Comparison of ENCODE assay signal across 8 cellular contexts in the genomic region with DNA sequence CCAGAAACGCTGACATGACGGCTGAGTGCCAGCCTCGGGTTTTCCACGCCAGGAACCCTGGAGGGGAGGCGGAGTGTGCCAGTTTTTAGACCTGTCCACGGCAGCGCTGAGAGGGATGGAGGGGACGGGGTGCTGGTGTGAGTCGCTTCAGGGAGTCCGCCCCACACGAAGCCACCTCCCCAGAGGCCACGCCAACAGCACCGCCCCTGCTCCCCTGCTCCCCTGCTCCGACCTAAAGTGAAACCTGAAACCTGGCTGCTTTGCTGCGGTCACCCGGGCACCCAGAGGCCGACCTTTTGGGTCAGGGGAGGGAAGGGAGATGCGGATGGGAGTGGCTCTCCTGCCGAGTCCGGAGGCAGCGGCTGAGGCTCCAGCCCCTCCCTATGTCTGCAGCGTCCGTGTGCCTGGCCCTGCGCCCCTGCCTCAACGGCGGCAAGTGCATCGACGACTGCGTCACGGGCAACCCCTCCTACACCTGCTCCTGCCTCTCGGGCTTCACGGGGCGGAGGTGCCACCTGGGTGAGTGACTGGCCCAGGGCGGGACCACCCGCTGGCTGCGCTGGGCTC. TPM values are rescaled to one million over a fixed set of nuclear protein-coding genes. Genes with fewer than 3 reads are reported as not detected.
DNase-seq lines count a peak whose midpoint lies in the region; ATAC-seq and TF ChIP-seq lines count a peak whose summit lies in the region.

No MANE protein-coding gene starts in this region.

- no peaks in the 10 kb centered on the region for H3K36me3 Mint-ChIP-seq in Caco-2 (ENCODE audit: insufficient read depth, unreplicated experiment)
- H3K36me3 Mint-ChIP-seq in activated T-helper 2 cell treated with anti-CD3 and anti-CD28 coated beads, Interferon-gamma antibody, Interleukin-2, Interleukin-4, amounts not matched to agents 10 μg/mL and 5 μg/mL and 100 μg/mL, durations not matched to agents 14 hours and 24 hours and 36 hours (ENCODE audit: low read depth), result no peaks in the 10 kb centered on the region

- WGBS in hepatocyte (ENCODE audit: low lambda C conversion rate, missing lambda C conversion rate), result 12% methylated on average over 28 of the region's 36 CpGs

- DNase-seq in Caco-2, result peak; percentile 39 to 47
- peak; percentile 18 for DNase-seq in NCI-H2196 (lab: John Stamatoyannopoulos, UW; ENCODE audit: unreplicated experiment)
- DNase-seq in activated T-helper 2 cell treated with anti-CD3 and anti-CD28 coated beads, Interferon-gamma antibody, Interleukin-2, Interleukin-4, amounts not matched to agents 10 μg/mL and 5 μg/mL and 100 μg/mL, durations not matched to agents 14 hours and 24 hours and 36 hours (ENCODE audit: low spot score), result peak; percentile 78
- DNase-seq in hepatocyte (ENCODE audit: low spot score), result no peak
- DNase-seq in stimulated activated CD4-positive, alpha-beta T cell treated with anti-CD3 and anti-CD28 coated beads, TNF-alpha, amount 100 ng/mL, for 4 hours (ENCODE audit: low read depth in 3 of 3), result peak in 2 of 3 experiments; percentile 24 to 29
- DNase-seq in SHP77 (lab: John Stamatoyannopoulos, UW), result no peak
- DNase-seq in NCI-H146 (lab: John Stamatoyannopoulos, UW), result no peak

- no peak overlapping the region for H3K27ac ChIP-seq in hepatocyte

- H3K9me3 ChIP-seq in Caco-2, result no peaks in the 10 kb centered on the region
- no peaks in the 10 kb centered on the region for H3K9me3 ChIP-seq in hepatocyte (ENCODE audit: low read depth)

- TF ChIP-seq CTCF in Caco-2 (IDR thresholded peaks at IDR 0.05; ENCODE audit: insufficient read depth in 1 of 2, low read depth in 1 of 2, low read length in 1 of 2, severe bottlenecking in 1 of 2, unreplicated experiment in 1 of 2), result no peak
- no peak for TF ChIP-seq CTCF in hepatocyte (IDR thresholded peaks at IDR 0.05; ENCODE audit: poor library complexity)

- no peaks in the 10 kb centered on the region for H3K4me1 ChIP-seq in Caco-2
- peaks cover 4% of the 10 kb centered on the region for H3K4me1 ChIP-seq in hepatocyte (ENCODE audit: insufficient read depth)

- peak overlapping the region; percentile 12; the same call in 1 of the 2 replicates for H3K4me3 ChIP-seq in Caco-2 (ENCODE audit: low read depth, low read length)
- no peak overlapping the region for H3K4me3 ChIP-seq in hepatocyte

- H3K9me3 Mint-ChIP-seq in Caco-2 (ENCODE audit: unreplicated experiment), result no peaks in the 10 kb centered on the region
- H3K9me3 Mint-ChIP-seq in activated T-helper 2 cell treated with anti-CD3 and anti-CD28 coated beads, Interferon-gamma antibody, Interleukin-2, Interleukin-4, amounts not matched to agents 10 μg/mL and 5 μg/mL and 100 μg/mL, durations not matched to agents 14 hours and 24 hours and 36 hours, result no peaks in the 10 kb centered on the region

- H3K79me2 ChIP-seq in hepatocyte, result no peaks in the 10 kb centered on the region

- H3K27ac Mint-ChIP-seq in Caco-2 (ENCODE audit: unreplicated experiment), result no peak overlapping the region
- H3K27ac Mint-ChIP-seq in activated T-helper 2 cell treated with anti-CD3 and anti-CD28 coated beads, Interferon-gamma antibody, Interleukin-2, Interleukin-4, amounts not matched to agents 10 μg/mL and 5 μg/mL and 100 μg/mL, durations not matched to agents 14 hours and 24 hours and 36 hours, result no peak overlapping the region

- POLR2A ChIA-PET in Caco-2 (lab: Charles Lee), result no interaction called here

- H3K9me2 ChIP-seq in hepatocyte (replicated peaks; ENCODE audit: insufficient read depth), result no peaks in the 10 kb centered on the region

- H3K4me3 Mint-ChIP-seq in Caco-2 (ENCODE audit: unreplicated experiment), result no peak overlapping the region
- H3K4me3 Mint-ChIP-seq in activated T-helper 2 cell treated with anti-CD3 and anti-CD28 coated beads, Interferon-gamma antibody, Interleukin-2, Interleukin-4, amounts not matched to agents 10 μg/mL and 5 μg/mL and 100 μg/mL, durations not matched to agents 14 hours and 24 hours and 36 hours (ENCODE audit: low read depth), result peak overlapping the region; percentile 60

- peak; percentile 71 for ATAC-seq in GM21619 (IDR thresholded peaks at IDR 0.05; ENCODE audit: unreplicated experiment)

- H3K4me1 Mint-ChIP-seq in Caco-2 (ENCODE audit: low read depth, unreplicated experiment), result no peaks in the 10 kb centered on the region
- peaks cover 18% of the 10 kb centered on the region for H3K4me1 Mint-ChIP-seq in activated T-helper 2 cell treated with anti-CD3 and anti-CD28 coated beads, Interferon-gamma antibody, Interleukin-2, Interleukin-4, amounts not matched to agents 10 μg/mL and 5 μg/mL and 100 μg/mL, durations not matched to agents 14 hours and 24 hours and 36 hours (ENCODE audit: low read depth)

- H4K20me1 ChIP-seq in hepatocyte (ENCODE audit: insufficient read depth, poor library complexity, severe bottlenecking), result no peaks in the 10 kb centered on the region

- intact Hi-C loops in Caco-2 (cut with micrococcal nuclease; ENCODE audit: unreplicated experiment), result no loop called here
- intact Hi-C loops in activated T-helper 2 cell treated with anti-CD3 and anti-CD28 coated beads, Interferon-gamma antibody, Interleukin-2, Interleukin-4, amounts not matched to agents 10 μg/mL and 5 μg/mL and 100 μg/mL, durations not matched to agents 14 hours and 24 hours and 36 hours (cut with micrococcal nuclease), result no loop called here

- H3K4me2 ChIP-seq in hepatocyte, result peak overlapping the region; percentile 74

- BruUV-seq in Caco-2 (replicated peaks; lab: Mats Ljungman, UMichigan), result no TSS peak

- no peak overlapping the region for H2AFZ ChIP-seq in hepatocyte

- CTCF ChIA-PET in Caco-2 (lab: Charles Lee), result no interaction called here

- H3K27me3 ChIP-seq in Caco-2 (replicated peaks; ENCODE audit: control insufficient read depth, insufficient read depth, low read length) (no peaks in the 10 kb centered on the region; the same call in 1 of the 2 replicates), hepatocyte (peaks cover 34% of the 10 kb centered on the region)

- H3K36me3 ChIP-seq in Caco-2 (ENCODE audit: control insufficient read depth, insufficient read depth, low read length), result no peaks in the 10 kb centered on the region
- H3K36me3 ChIP-seq in hepatocyte (replicated peaks; ENCODE audit: insufficient read depth, low read depth), result no peaks in the 10 kb centered on the region

- no peaks in the 10 kb centered on the region for H3K27me3 Mint-ChIP-seq in Caco-2 (ENCODE audit: insufficient read depth, unreplicated experiment)
- H3K27me3 Mint-ChIP-seq in activated T-helper 2 cell treated with anti-CD3 and anti-CD28 coated beads, Interferon-gamma antibody, Interleukin-2, Interleukin-4, amounts not matched to agents 10 μg/mL and 5 μg/mL and 100 μg/mL, durations not matched to agents 14 hours and 24 hours and 36 hours (ENCODE audit: low read depth), result no peaks in the 10 kb centered on the region

RNA-seq across cellular contexts. Expression of a gene that starts 38.1 kb away (rescaled TPM):
- total RNA-seq in Caco-2 (2022) (not detected in 2 replicates), hepatocyte (3.5 and 6.5 TPM in 2 replicates)
- 1.5 and 1.7 TPM in 2 replicates for total RNA-seq in activated T-helper 2 cell treated with anti-CD3 and anti-CD28 coated beads, Interferon-gamma antibody, Interleukin-2, Interleukin-4, amounts not matched to agents 10 μg/mL and 5 μg/mL and 100 μg/mL, durations not matched to agents 14 hours and 24 hours and 36 hours
- polyA plus RNA-seq in hepatocyte, result 3.7 and 4.6 TPM in 2 replicates

Comparison
In these comparisons a context has a peak if more than half of its experiments do, and no peak if none do; other contexts are left out.
1. DNase-seq: peak in Caco-2 (2 of 2), NCI-H2196 (single experiment), activated T-helper 2 cell treated with anti-CD3 and anti-CD28 coated beads, Interferon-gamma antibody, Interleukin-2, Interleukin-4, amounts not matched to agents 10 μg/mL and 5 μg/mL and 100 μg/mL, durations not matched to agents 14 hours and 24 hours and 36 hours (single experiment) and stimulated activated CD4-positive, alpha-beta T cell treated with anti-CD3 and anti-CD28 coated beads, TNF-alpha, amount 100 ng/mL, for 4 hours (2 of 3); none in hepatocyte (single experiment), SHP77 (0 of 2) and NCI-H146 (single experiment).